1 cellular context compared by ENCODE assay signal in genomic region chr4:87010192-87010591, GRCh38.
TF ChIP-seq lines count a peak whose summit lies in the region.

No MANE protein-coding gene starts in this region.

TF ChIP-seq in endothelial cell of umbilical vein, 7 proteins besides CTCF, POLR2A, EP300 and RAD21:
- TF ChIP-seq MYC (IDR thresholded peaks at IDR 0.05; ENCODE audit: low read depth, low read length) (no peak), FOS (IDR thresholded peaks at IDR 0.05; ENCODE audit: borderline replicate concordance, insufficient read depth, low read length) (no peak), GATA2 (IDR thresholded peaks at IDR 0.05; ENCODE audit: insufficient read depth, insufficient read length, low read depth, low read length) (no peak), EZH2 (IDR thresholded peaks at IDR 0.05; ENCODE audit: borderline replicate concordance, low read depth, low read length, severe bottlenecking) (no peak), JUN (IDR thresholded peaks at IDR 0.05; ENCODE audit: borderline replicate concordance, insufficient read depth, insufficient read length, low read depth) (no peak), POLR2AphosphoS5 (IDR thresholded peaks at IDR 0.05; ENCODE audit: insufficient read depth, low read depth, low read length) (no peak), MAX (IDR thresholded peaks at IDR 0.05; ENCODE audit: insufficient read depth, insufficient read length) (no peak)
TF ChIP-seq in endothelial cell of umbilical vein: peak in this region for 0.
